8 cellular contexts compared by ENCODE assay signal in the genomic region with DNA sequence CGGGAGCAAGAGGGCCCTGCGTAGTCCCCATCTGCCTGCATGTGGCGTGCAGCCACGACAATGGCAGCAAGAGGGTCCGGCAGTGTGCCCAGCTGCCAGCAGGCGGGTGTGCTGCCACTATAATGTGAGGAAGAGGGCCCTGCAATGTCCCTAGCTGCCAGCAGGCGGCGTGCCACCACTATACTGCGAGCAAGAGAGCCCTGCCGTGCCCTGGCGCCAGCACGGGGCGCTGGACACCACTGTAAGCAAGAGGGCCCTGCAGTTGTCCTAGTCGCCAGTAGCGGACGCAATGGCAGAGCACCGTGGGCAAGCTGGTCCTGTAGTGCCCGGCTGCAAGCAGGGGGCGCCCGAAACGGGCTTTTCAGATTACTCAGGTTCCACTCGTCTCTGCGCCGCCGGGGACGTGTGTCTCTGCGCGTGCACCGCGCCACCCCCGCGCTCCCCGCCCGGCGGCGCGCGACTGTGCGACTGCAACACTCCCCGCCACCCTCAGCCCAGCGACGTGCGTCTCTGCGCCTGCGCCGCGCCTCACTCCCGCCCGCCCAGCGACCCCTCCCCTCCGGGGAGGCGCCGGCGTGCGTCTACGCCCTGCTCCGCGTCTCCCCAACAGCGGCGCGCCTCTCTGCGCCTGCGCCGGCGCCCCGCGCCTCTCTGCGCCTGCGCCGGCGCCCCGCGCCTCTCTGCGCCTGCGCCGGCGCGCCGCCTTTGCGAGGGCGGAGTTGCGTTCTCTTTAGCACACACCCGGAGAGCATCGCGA.
DNase-seq lines count a peak whose midpoint lies in the region; ATAC-seq and TF ChIP-seq lines count a peak whose summit lies in the region.
"Not testable (repeated sequence)": the region's sequence is repeated elsewhere in the genome, so short reads cannot be mapped to it uniquely, and the experiment has no call there.

No MANE protein-coding gene starts in this region.

- not testable (repeated sequence) for H4K20me1 ChIP-seq in H9 (ENCODE audit: control insufficient read depth, insufficient read depth, insufficient read length); PC-3 (ENCODE audit: low read length)

- whole genome bisulfite sequencing in H9 (ENCODE audit: extremely low coverage, insufficient read length, low lambda C conversion rate), result no CpG with 5 or more reads among the region's 85 CpGs

- not testable (repeated sequence) for H3K4me2 ChIP-seq in H9 (ENCODE audit: insufficient read depth, insufficient read length, low read length); PC-3 (ENCODE audit: low read length)

- H2AFZ ChIP-seq in H9 (ENCODE audit: low read length); PC-3 (ENCODE audit: low read length): not testable (repeated sequence)

- not testable (repeated sequence) for H2BK15ac ChIP-seq in H9 (ENCODE audit: low read depth, low read length)

- not testable (repeated sequence) for H3K9ac ChIP-seq in H9 (ENCODE audit: extremely low read depth, insufficient read length, low read length); PC-3 (ENCODE audit: low read length)

- not testable (repeated sequence) for H3K36me3 ChIP-seq in BE2C; PC-3 (ENCODE audit: low read depth, low read length)

- not testable (repeated sequence) for H3K18ac ChIP-seq in H9 (ENCODE audit: insufficient read length, low read depth, low read length)

- not testable (repeated sequence) for H2AK5ac ChIP-seq in H9 (ENCODE audit: insufficient read length, low read length)

- not testable (repeated sequence) for H4K8ac ChIP-seq in H9 (replicated peaks; ENCODE audit: insufficient read length, low read depth, low read length)

- H3K79me1 ChIP-seq in H9 (ENCODE audit: insufficient read depth, low read depth, low read length, poor library complexity, severe bottlenecking), result not testable (repeated sequence)

- H2BK5ac ChIP-seq in H9 (ENCODE audit: insufficient read length, low read length), result not testable (repeated sequence)

- not testable (repeated sequence) for H2BK20ac ChIP-seq in H9 (ENCODE audit: low read depth, low read length, poor library complexity, severe bottlenecking)

- not testable (repeated sequence) for H3K4me1 Mint-ChIP-seq in H9; mesothelial cell of epicardium; type B pancreatic cell (ENCODE audit: unreplicated experiment)

- H3K27ac Mint-ChIP-seq in H9; activated naive CD4-positive, alpha-beta T cell treated with anti-CD3 and anti-CD28 coated beads, Interleukin-2, amount 50 U/mL, for 72 hours; mesothelial cell of epicardium; type B pancreatic cell: not testable (repeated sequence)

- not testable (repeated sequence) for H3K4me1 ChIP-seq in BE2C; H9 (ENCODE audit: insufficient read depth, low read length); PC-3 (ENCODE audit: insufficient read depth, low read length)

- peak; percentile 19 for TF ChIP-seq CTCF in BE2C (IDR thresholded peaks at IDR 0.05; ENCODE audit: low read depth, low read length)
- TF ChIP-seq CTCF in H9 (conservative IDR thresholded peaks at IDR 0.05); type B pancreatic cell (conservative IDR thresholded peaks at IDR 0.05): not testable (repeated sequence)
- peak; percentile 30; the same call in 1 of the 2 replicates for TF ChIP-seq CTCF in PC-3 (conservative IDR thresholded peaks at IDR 0.05; ENCODE audit: low read depth, low read length)
- TF ChIP-seq CTCF in mesothelial cell of epicardium (IDR thresholded peaks at IDR 0.05; ENCODE audit: unreplicated experiment), result peak; percentile 28

- not testable (repeated sequence) for H3K4me3 ChIP-seq in BE2C (ENCODE audit: low read depth, low read length); PC-3 (ENCODE audit: low read length)

- not testable (repeated sequence) for H3K9me3 Mint-ChIP-seq in H9; activated naive CD4-positive, alpha-beta T cell treated with anti-CD3 and anti-CD28 coated beads, Interleukin-2, amount 50 U/mL, for 72 hours; mesothelial cell of epicardium; type B pancreatic cell

- not testable (repeated sequence) for BruUV-seq in PC-3 (replicated peaks; lab: Mats Ljungman, UMichigan)

- not testable (repeated sequence) for H3K9me2 ChIP-seq in PC-3 (replicated peaks; ENCODE audit: low read length)

- H3K14ac ChIP-seq in H9 (ENCODE audit: insufficient read depth, low read length), result not testable (repeated sequence)

- H2BK12ac ChIP-seq in H9 (ENCODE audit: insufficient read length, low read depth, low read length), result not testable (repeated sequence)

- H3K23me2 ChIP-seq in H9 (ENCODE audit: insufficient read length, low read depth, low read length, poor library complexity, severe bottlenecking), result not testable (repeated sequence)

- not testable (repeated sequence) for H3K4me3 Mint-ChIP-seq in H9, mesothelial cell of epicardium, type B pancreatic cell

- not testable (repeated sequence) for H3K27me3 Mint-ChIP-seq in H9 (ENCODE audit: low read depth); mesothelial cell of epicardium (ENCODE audit: low read depth); type B pancreatic cell

- not testable (repeated sequence) for H4K5ac ChIP-seq in H9 (ENCODE audit: insufficient read length, low read depth, low read length)

- not testable (repeated sequence) for ATAC-seq in PC-3; activated naive CD4-positive, alpha-beta T cell treated with anti-CD3 and anti-CD28 coated beads, Interleukin-2, amount 50 U/mL, for 72 hours

- H3K4ac ChIP-seq in H9 (ENCODE audit: low read depth, low read length), result not testable (repeated sequence)

- H3K9me3 ChIP-seq in BE2C; H9 (ENCODE audit: control insufficient read depth, low read depth, low read length); PC-3 (ENCODE audit: low read length): not testable (repeated sequence)

- DNase-seq in BE2C (peak; percentile 44), H9 (peak; percentile 8), PC-3 (peak; percentile 1), cardiac septum (ENCODE audit: low spot score) (peak; percentile 20), type B pancreatic cell (ENCODE audit: extremely low spot score, unreplicated experiment) (peak; percentile 45)
- peak; percentile 6 for DNase-seq in activated CD4-positive, alpha-beta T cell treated with anti-CD3 and anti-CD28 coated beads for 48 hours
- DNase-seq in activated naive CD4-positive, alpha-beta T cell treated with anti-CD3 and anti-CD28 coated beads, Interleukin-2, amount 50 U/mL, for 72 hours (ENCODE audit: low spot score in 2 of 2), result peak; percentile 4 to 54
- DNase-seq in mesothelial cell of epicardium (ENCODE audit: low spot score in 2 of 2, unreplicated experiment in 2 of 2), result not testable (repeated sequence)

- intact Hi-C loops in PC-3 (cut with micrococcal nuclease); cardiac septum (cut with DNase I): not testable (repeated sequence)

- H3K56ac ChIP-seq in H9 (ENCODE audit: insufficient read length, low read depth, low read length), result not testable (repeated sequence)

- not testable (repeated sequence) for H3K27ac ChIP-seq in H9 (ENCODE audit: insufficient read length, low read depth, low read length); PC-3 (ENCODE audit: low read length)

- H3K23ac ChIP-seq in H9 (ENCODE audit: insufficient read length, low read depth, low read length), result not testable (repeated sequence)

- CTCF ChIA-PET in PC-3 (lab: Charles Lee), result not testable (repeated sequence)

- not testable (repeated sequence) for H3K36me3 Mint-ChIP-seq in H9 (ENCODE audit: insufficient read depth in 1 of 3, low read depth in 3 of 3); activated naive CD4-positive, alpha-beta T cell treated with anti-CD3 and anti-CD28 coated beads, Interleukin-2, amount 50 U/mL, for 72 hours; mesothelial cell of epicardium; type B pancreatic cell

- not testable (repeated sequence) for H3T11ph ChIP-seq in H9 (ENCODE audit: low read length)

- not testable (repeated sequence) for H2BK120ac ChIP-seq in H9 (ENCODE audit: low read depth, low read length, poor library complexity, severe bottlenecking)

- POLR2A ChIA-PET in PC-3 (lab: Charles Lee; ENCODE audit: unreplicated experiment), result not testable (repeated sequence)

- not testable (repeated sequence) for H3F3A ChIP-seq in PC-3 (ENCODE audit: low read length, unreplicated experiment)

- H4K91ac ChIP-seq in H9 (ENCODE audit: insufficient read length, low read depth, low read length), result not testable (repeated sequence)

- not testable (repeated sequence) for H3K27me3 ChIP-seq in BE2C; H9 (ENCODE audit: insufficient read depth, low read length); PC-3 (ENCODE audit: low read length)

- H3K79me2 ChIP-seq in H9 (ENCODE audit: insufficient read depth, low read length); PC-3 (ENCODE audit: low read length): not testable (repeated sequence)
